18 cellular contexts compared by ENCODE assay signal in the genomic region with DNA sequence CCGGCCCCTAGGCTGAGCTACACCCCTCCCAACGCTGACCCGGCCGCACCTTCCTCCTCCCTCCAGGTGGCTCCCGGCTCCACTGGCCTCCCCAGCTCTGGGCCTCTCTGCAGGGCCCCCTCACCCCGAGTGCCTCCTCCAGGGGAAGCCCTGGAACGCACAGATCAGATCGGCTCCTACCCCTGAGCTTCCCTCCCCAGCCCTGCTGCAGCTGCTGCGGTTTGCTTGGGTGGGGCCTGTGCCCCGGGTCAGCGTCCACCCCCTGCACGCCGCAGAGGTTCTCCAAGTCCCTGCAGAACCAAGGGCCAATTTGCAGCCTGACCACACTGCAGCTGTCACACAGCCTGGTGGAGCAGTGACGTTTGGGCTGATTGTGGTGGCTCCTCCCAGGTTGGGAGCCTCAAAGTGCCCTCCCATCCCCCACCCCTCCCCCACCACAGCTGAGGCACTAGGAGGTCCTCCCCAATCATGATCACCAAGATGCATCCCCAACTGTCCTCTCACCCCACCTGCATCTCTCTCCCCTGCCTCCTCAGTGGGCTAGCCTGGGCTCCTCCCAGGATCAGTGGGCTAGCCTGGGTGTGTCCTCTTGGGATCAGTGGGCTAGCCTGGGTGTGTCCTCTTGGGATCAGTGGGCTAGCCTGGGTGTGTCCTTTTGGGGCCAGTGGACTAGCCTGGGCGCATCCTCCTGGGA. TPM values are rescaled to one million over a fixed set of nuclear protein-coding genes. Genes with fewer than 3 reads are reported as not detected.
DNase-seq lines count a peak whose midpoint lies in the region; ATAC-seq and TF ChIP-seq lines count a peak whose summit lies in the region.
"Had no signal": no experiment of that assay in that cellular context is flagged by ENCODE, and none has a peak within 500 bp of the region (broad histone marks: within the 10 kb centered on the region; RNA-seq: fewer than 3 reads in every experiment).

No MANE protein-coding gene starts in this region.

- H3K27ac ChIP-seq in BLaER1 (peak overlapping the region; percentile 84), left lung (no peak overlapping the region), esophagus squamous epithelium (peak overlapping the region in 1 of 4 donors; percentile 29)
- H3K27ac ChIP-seq: colonic mucosa, esophagus muscularis mucosa, vagina had no signal

- WGBS in esophagus squamous epithelium, 2 donors: 50% methylated on average over 2 of the region's 15 CpGs; no CpG with 5 or more reads in 1 of the 2 donors

- H3K4me1 ChIP-seq in BLaER1: peaks cover 73% of the 10 kb centered on the region
- H3K4me1 ChIP-seq in left lung: peaks cover 0 to 8% of the 10 kb centered on the region in 2 donors
- no peaks in the 10 kb centered on the region for H3K4me1 ChIP-seq in esophagus squamous epithelium
- H3K4me1 ChIP-seq: BE2C, colonic mucosa, esophagus muscularis mucosa, vagina had no signal

- H3K27me3 ChIP-seq in BLaER1 (no peaks in the 10 kb centered on the region), left lung (peaks cover 0 to 48% of the 10 kb centered on the region in 2 donors), esophagus squamous epithelium (peaks cover 0 to 54% (median 0%) of the 10 kb centered on the region in 4 donors)
- H3K27me3 ChIP-seq: BE2C, colonic mucosa, vagina had no signal

- TF ChIP-seq CTCF in left lung (IDR thresholded peaks at IDR 0.05) (no peak), esophagus squamous epithelium (IDR thresholded peaks at IDR 0.05) (no peak)

- peak; percentile 10 for ATAC-seq in left lung
- ATAC-seq: left colon had no signal

- peak overlapping the region; percentile 64; the same call in 1 of the 2 replicates for H3K9ac ChIP-seq in BLaER1

- peak overlapping the region; percentile 94 for H3K4me2 ChIP-seq in BLaER1

- TF ChIP-seq POLR2A in esophagus squamous epithelium (IDR thresholded peaks at IDR 0.05): no peak

- H3K9me3 ChIP-seq in BLaER1: no peaks in the 10 kb centered on the region
- H3K9me3 ChIP-seq in left lung: no peaks in the 10 kb centered on the region
- H3K9me3 ChIP-seq in esophagus squamous epithelium: no peaks in the 10 kb centered on the region
- H3K9me3 ChIP-seq: BE2C, colonic mucosa, vagina had no signal

- DNase-seq in CMK (ENCODE audit: low read depth): peak; percentile 93
- DNase-seq in RPMI8226: peak; percentile 42
- DNase-seq in left lung: peak in 1 of 2 donors; percentile 70
- DNase-seq in cerebellum (ENCODE audit: low spot score): no peak
- no peak for DNase-seq in esophagus squamous epithelium (lab: John Stamatoyannopoulos, UW)
- no peak for DNase-seq in DMS79 treated with DMSO at 0.1 percent for 48 hours (lab: John Stamatoyannopoulos, UW)
- DNase-seq in activated effector memory CD4-positive, alpha-beta T cell treated with Interleukin-2 at 50 U/mL for 16 hours: no peak
- DNase-seq: BE2C; colonic mucosa; left colon; NCI-H2081 treated with DMSO at 0.1 percent for 48 hours; NCI-H774; nephron progenitor cell; SHP77 treated with DMSO at 0.1 percent for 48 hours; stimulated activated CD4-positive, alpha-beta T cell treated with anti-CD3 and anti-CD28 coated beads, Interleukin-4, amount 100 ng/mL, for 24 hours had no signal

- H4K20me1 ChIP-seq in BLaER1: no peaks in the 10 kb centered on the region

- H3K36me3 ChIP-seq in BLaER1 (no peaks in the 10 kb centered on the region), left lung (no peaks in the 10 kb centered on the region), esophagus squamous epithelium (no peaks in the 10 kb centered on the region)
- H3K36me3 ChIP-seq: BE2C, colonic mucosa, esophagus muscularis mucosa, vagina had no signal

- intact Hi-C loops in left lung (cut with DNase I): no loop called here
- intact Hi-C loops in esophagus squamous epithelium (cut with DNase I): no loop called here

- H3K4me3 ChIP-seq in BLaER1: peak overlapping the region; percentile 52
- H3K4me3 ChIP-seq in left lung: no peak overlapping the region
- H3K4me3 ChIP-seq in esophagus squamous epithelium: no peak overlapping the region
- H3K4me3 ChIP-seq: colonic mucosa, esophagus muscularis mucosa, vagina had no signal

RNA-seq across cellular contexts. Expression of a gene that starts 12.8 kb away (rescaled TPM):
- total RNA-seq in left lung: 10 to 100 TPM; 44.7 to 49.4 TPM
- total RNA-seq in cerebellum: 10.5 TPM
- 10 to 100 TPM in 3 of 4 donors, 1 to 10 TPM in 1; 5.9 to 34.3 (median 23.4) TPM for total RNA-seq in esophagus squamous epithelium

Comparison
In these comparisons a context has a peak if more than half of its experiments do, and no peak if none do; other contexts are left out.
1. DNase-seq: peak in CMK (single experiment) and RPMI8226 (single experiment); none in cerebellum (single experiment), esophagus squamous epithelium (single experiment), DMS79 treated with DMSO at 0.1 percent for 48 hours (single experiment) and activated effector memory CD4-positive, alpha-beta T cell treated with Interleukin-2 at 50 U/mL for 16 hours (single experiment).